21 cellular contexts compared by ENCODE assay signal in genomic region chr22:28333106-28333505, GRCh38.
"Had no signal": no experiment of that assay in that cellular context is flagged by ENCODE, and none has a peak within 500 bp of the region (broad histone marks: within the 10 kb centered on the region; RNA-seq: fewer than 3 reads in every experiment).

No MANE protein-coding gene starts in this region.

- ATAC-seq: activated CD4-positive, CD25-positive, alpha-beta regulatory T cell treated with anti-CD3 and anti-CD28 coated beads, Interleukin-2, amount 50 U/mL, for 24 hours; activated T-helper 17 cell treated with anti-CD3 and anti-CD28 coated beads, Interleukin-2, amount 50 U/mL, for 72 hours; foreskin keratinocyte; natural killer cell treated with Interleukin-12 subunit alpha and Interleukin-12 subunit beta and Interleukin-15 and Interleukin-18, amount 100 ng/mL, for 72 hours; stimulated activated naive B cell treated with anti-CD40 and anti-IgM and Interleukin-4, amounts not matched to agents 10 μg/mL and 1 μg/mL and 100 μg/mL, for 72 hours had no signal

- DNase-seq: activated CD4-positive, alpha-beta T cell treated with anti-CD3 and anti-CD28 coated beads, Interleukin-2, amount 50 U/mL, for 4 hours; activated naive CD4-positive, alpha-beta T cell treated with anti-CD3 and anti-CD28 coated beads, Interleukin-2, amount 10 ng/mL, durations not matched to agents 7 days and 5 days; activated T-cell treated with anti-CD3 and anti-CD28 coated beads for 4 hours; cerebellar nuclear complex; effector memory CD4-positive, alpha-beta T cell; foreskin keratinocyte; head of caudate nucleus; immature natural killer cell; mesendoderm; nucleus accumbens; stimulated activated CD4-positive, alpha-beta T cell treated with anti-CD3 and anti-CD28 coated beads, Interleukin-15, amount 100 ng/mL, for 24 hours; stimulated activated CD4-positive, alpha-beta T cell treated with anti-CD3 and anti-CD28 coated beads, Interleukin-4, amount 100 ng/mL, for 1 hour; stimulated activated naive B cell treated with anti-CD40 and anti-IgM and Interleukin-4, amounts not matched to agents 10 μg/mL and 1 μg/mL and 100 μg/mL, for 72 hours; thyroid gland had no signal

- H3K27ac ChIP-seq: ascending aorta, breast epithelium, foreskin keratinocyte, right atrium auricular region, skin epidermis, thyroid gland had no signal

- H3K9me3 ChIP-seq: ascending aorta, breast epithelium, right atrium auricular region, thyroid gland had no signal

- H3K4me1 ChIP-seq: right atrium auricular region had no signal

- H3K4me3 ChIP-seq: ascending aorta, breast epithelium, right atrium auricular region, skin epidermis, thyroid gland had no signal

- H3K36me3 ChIP-seq: ascending aorta, breast epithelium, right atrium auricular region, thyroid gland had no signal

- H3K27me3 ChIP-seq: ascending aorta, breast epithelium, foreskin keratinocyte, right atrium auricular region, thyroid gland had no signal
